17 cellular contexts compared by ENCODE assay signal in genomic region chr2:239669181-239669898, GRCh38.
A peak's percentile ranks its signal among the peaks of the same experiment; 100 is the strongest.
DNase-seq lines count a peak whose midpoint lies in the region; ATAC-seq and TF ChIP-seq lines count a peak whose summit lies in the region.
"Had no signal": no experiment of that assay in that cellular context is flagged by ENCODE, and none has a peak within 500 bp of the region (broad histone marks: within the 10 kb centered on the region; RNA-seq: fewer than 3 reads in every experiment).

No MANE protein-coding gene starts in this region.

- no peaks in the 10 kb centered on the region for H3F3A ChIP-seq in neural progenitor cell (ENCODE audit: low read depth)

- no peak overlapping the region for H3K4me3 Mint-ChIP-seq in activated CD4-positive, alpha-beta T cell treated with anti-CD3 and anti-CD28 coated beads, Interleukin-2, amount 10 ng/mL, durations not matched to agents 7 days and 5 days
- H3K4me3 Mint-ChIP-seq in neural crest cell: no peak overlapping the region
- H3K4me3 Mint-ChIP-seq in neural progenitor cell: no peak overlapping the region
- no peak overlapping the region for H3K4me3 Mint-ChIP-seq in T-cell

- H3K79me2 ChIP-seq in DND-41 (ENCODE audit: insufficient read depth, low read length) (no peaks in the 10 kb centered on the region), neural progenitor cell (ENCODE audit: low read depth) (no peaks in the 10 kb centered on the region)

- no peak overlapping the region for H3K4me3 ChIP-seq in DND-41 (ENCODE audit: low read depth in 1 of 2, low read length in 2 of 2)
- H3K4me3 ChIP-seq in neural progenitor cell: no peak overlapping the region
- H3K4me3 ChIP-seq: HAP-1 had no signal

- H3K9me3 Mint-ChIP-seq in activated CD4-positive, alpha-beta T cell treated with anti-CD3 and anti-CD28 coated beads, Interleukin-2, amount 10 ng/mL, durations not matched to agents 7 days and 5 days: no peaks in the 10 kb centered on the region
- H3K9me3 Mint-ChIP-seq in neural crest cell (no peaks in the 10 kb centered on the region), neural progenitor cell (no peaks in the 10 kb centered on the region), T-cell (no peaks in the 10 kb centered on the region)

- H4K20me1 ChIP-seq in DND-41 (ENCODE audit: insufficient read depth, low read length) (no peaks in the 10 kb centered on the region), neural progenitor cell (ENCODE audit: low read depth) (no peaks in the 10 kb centered on the region)

- H3K36me3 ChIP-seq in DND-41 (ENCODE audit: insufficient read depth, low read length): no peaks in the 10 kb centered on the region
- H3K36me3 ChIP-seq in neural progenitor cell: no peaks in the 10 kb centered on the region
- H3K36me3 ChIP-seq: HAP-1 had no signal

- peak overlapping the region; percentile 29 for H3K27ac Mint-ChIP-seq in activated CD4-positive, alpha-beta T cell treated with anti-CD3 and anti-CD28 coated beads, Interleukin-2, amount 10 ng/mL, durations not matched to agents 7 days and 5 days
- peak overlapping the region; percentile 92 for H3K27ac Mint-ChIP-seq in neural crest cell (ENCODE audit: unreplicated experiment)
- no peak overlapping the region for H3K27ac Mint-ChIP-seq in neural progenitor cell
- no peak overlapping the region for H3K27ac Mint-ChIP-seq in T-cell

- POLR2A ChIA-PET in activated CD4-positive, alpha-beta T cell treated with anti-CD3 and anti-CD28 coated beads, Interleukin-2, amount 10 ng/mL, durations not matched to agents 7 days and 5 days (lab: Charles Lee): no interaction called here
- POLR2A ChIA-PET in T-cell (lab: Charles Lee): no interaction called here

- H3K4me1 ChIP-seq in DND-41 (ENCODE audit: insufficient read depth, low read length) (no peaks in the 10 kb centered on the region), neural progenitor cell (no peaks in the 10 kb centered on the region)
- H3K4me1 ChIP-seq: HAP-1 had no signal

- no peaks in the 10 kb centered on the region for H3K27me3 Mint-ChIP-seq in activated CD4-positive, alpha-beta T cell treated with anti-CD3 and anti-CD28 coated beads, Interleukin-2, amount 10 ng/mL, durations not matched to agents 7 days and 5 days
- no peaks in the 10 kb centered on the region for H3K27me3 Mint-ChIP-seq in neural crest cell (ENCODE audit: low read depth)
- peaks cover 11% of the 10 kb centered on the region for H3K27me3 Mint-ChIP-seq in neural progenitor cell (ENCODE audit: insufficient read depth, low read depth)
- H3K27me3 Mint-ChIP-seq in T-cell: no peaks in the 10 kb centered on the region

- ATAC-seq in DND-41 (ENCODE audit: insufficient read depth, low read depth): peak; percentile 15; the same call in 1 of the 3 replicates
- ATAC-seq in SK-N-SH treated with all-trans-retinoic acid at 6 μM for 48 hours: no peak
- no peak for ATAC-seq in T-cell (replicated peaks in 1 of 4)

- H3K9me3 ChIP-seq in DND-41 (ENCODE audit: insufficient read depth, low read length, severe bottlenecking): no peaks in the 10 kb centered on the region
- no peaks in the 10 kb centered on the region for H3K9me3 ChIP-seq in neural progenitor cell (ENCODE audit: low read depth)
- H3K9me3 ChIP-seq: HAP-1 had no signal

- H3K4me2 ChIP-seq in DND-41 (ENCODE audit: insufficient read depth, low read length) (no peak overlapping the region), neural progenitor cell (no peak overlapping the region)

- CTCF ChIA-PET in activated CD4-positive, alpha-beta T cell treated with anti-CD3 and anti-CD28 coated beads, Interleukin-2, amount 10 ng/mL, durations not matched to agents 7 days and 5 days (lab: Charles Lee): no interaction called here
- CTCF ChIA-PET in T-cell (lab: Charles Lee): no interaction called here

- H3K27me3 ChIP-seq in DND-41 (ENCODE audit: insufficient read depth, low read length, poor library complexity) (no peaks in the 10 kb centered on the region), neural progenitor cell (no peaks in the 10 kb centered on the region)

- no peak overlapping the region for H3K27ac ChIP-seq in DND-41 (ENCODE audit: low read length)
- H3K27ac ChIP-seq in neural progenitor cell: no peak overlapping the region

- no peaks in the 10 kb centered on the region for H3K4me1 Mint-ChIP-seq in activated CD4-positive, alpha-beta T cell treated with anti-CD3 and anti-CD28 coated beads, Interleukin-2, amount 10 ng/mL, durations not matched to agents 7 days and 5 days
- peaks cover 5% of the 10 kb centered on the region for H3K4me1 Mint-ChIP-seq in neural crest cell
- no peaks in the 10 kb centered on the region for H3K4me1 Mint-ChIP-seq in neural progenitor cell
- H3K4me1 Mint-ChIP-seq in T-cell: no peaks in the 10 kb centered on the region

- no peaks in the 10 kb centered on the region for H3K36me3 Mint-ChIP-seq in activated CD4-positive, alpha-beta T cell treated with anti-CD3 and anti-CD28 coated beads, Interleukin-2, amount 10 ng/mL, durations not matched to agents 7 days and 5 days (ENCODE audit: low read depth)
- H3K36me3 Mint-ChIP-seq in neural crest cell (ENCODE audit: low read depth) (no peaks in the 10 kb centered on the region), neural progenitor cell (no peaks in the 10 kb centered on the region), T-cell (no peaks in the 10 kb centered on the region)

- DNase-seq in activated CD4-positive, alpha-beta T cell treated with anti-CD3 and anti-CD28 coated beads, Interleukin-2, amount 10 ng/mL, durations not matched to agents 7 days and 5 days: no peak
- no peak for DNase-seq in activated CD4-positive, alpha-beta T cell treated with anti-CD3 and anti-CD28 coated beads for 1 hour
- no peak for DNase-seq in DND-41
- DNase-seq in neural crest cell (ENCODE audit: low read depth, low spot score): no peak
- DNase-seq in neural progenitor cell (ENCODE audit: low spot score): no peak
- no peak for DNase-seq in effector CD4-positive, alpha-beta T cell
- no peak for DNase-seq in T-cell
- DNase-seq: C1 segment of cervical spinal cord; EL; IMR-90; Kasumi-1; MM.1S; NCI-H1092 treated with DMSO at 0.1 percent for 48 hours; NCI-H69; NK-92 treated with Interleukin-12 subunit alpha and Interleukin-12 subunit beta, amount 100 ng/mL, for 24 hours had no signal

- TF ChIP-seq CTCF in DND-41 (IDR thresholded peaks at IDR 0.05; ENCODE audit: borderline replicate concordance, extremely low read depth, low read length, poor library complexity, severe bottlenecking) (no peak), neural crest cell (conservative IDR thresholded peaks at IDR 0.05) (no peak), neural progenitor cell (IDR thresholded peaks at IDR 0.05) (no peak)

- H2AFZ ChIP-seq in DND-41 (ENCODE audit: low read depth, low read length) (no peak overlapping the region), neural progenitor cell (replicated peaks) (no peak overlapping the region)

- H3K9ac ChIP-seq in DND-41 (ENCODE audit: low read depth, low read length) (no peak overlapping the region), neural progenitor cell (no peak overlapping the region)

TF ChIP-seq in SK-N-SH treated with all-trans-retinoic acid at 6 μM for 48 hours, 23 proteins besides CTCF, POLR2A, EP300 and RAD21:
- TF ChIP-seq TCF4 (CRISPR knock-in tag; IDR thresholded peaks at IDR 0.05; ENCODE audit: borderline replicate concordance): peak; percentile 42; the same call in 1 of the 2 replicates
- no peak for TF ChIP-seq BACH2 (CRISPR knock-in tag; IDR thresholded peaks at IDR 0.05; ENCODE audit: borderline replicate concordance)
- TF ChIP-seq ZNF8 (CRISPR knock-in tag; IDR thresholded peaks at IDR 0.05): no peak
- no peak for TF ChIP-seq PPARA (CRISPR knock-in tag; IDR thresholded peaks at IDR 0.05; ENCODE audit: borderline replicate concordance)

Comparison
In these comparisons a context has a peak if more than half of its experiments do, and no peak if none do; other contexts are left out.
1. H3K27ac Mint-ChIP-seq: peak in activated CD4-positive, alpha-beta T cell treated with anti-CD3 and anti-CD28 coated beads, Interleukin-2, amount 10 ng/mL, durations not matched to agents 7 days and 5 days (single experiment) and neural crest cell (single experiment); none in neural progenitor cell (single experiment) and T-cell (0 of 2).